ENCODE assay signal across 9 cellular contexts in the genomic region with DNA sequence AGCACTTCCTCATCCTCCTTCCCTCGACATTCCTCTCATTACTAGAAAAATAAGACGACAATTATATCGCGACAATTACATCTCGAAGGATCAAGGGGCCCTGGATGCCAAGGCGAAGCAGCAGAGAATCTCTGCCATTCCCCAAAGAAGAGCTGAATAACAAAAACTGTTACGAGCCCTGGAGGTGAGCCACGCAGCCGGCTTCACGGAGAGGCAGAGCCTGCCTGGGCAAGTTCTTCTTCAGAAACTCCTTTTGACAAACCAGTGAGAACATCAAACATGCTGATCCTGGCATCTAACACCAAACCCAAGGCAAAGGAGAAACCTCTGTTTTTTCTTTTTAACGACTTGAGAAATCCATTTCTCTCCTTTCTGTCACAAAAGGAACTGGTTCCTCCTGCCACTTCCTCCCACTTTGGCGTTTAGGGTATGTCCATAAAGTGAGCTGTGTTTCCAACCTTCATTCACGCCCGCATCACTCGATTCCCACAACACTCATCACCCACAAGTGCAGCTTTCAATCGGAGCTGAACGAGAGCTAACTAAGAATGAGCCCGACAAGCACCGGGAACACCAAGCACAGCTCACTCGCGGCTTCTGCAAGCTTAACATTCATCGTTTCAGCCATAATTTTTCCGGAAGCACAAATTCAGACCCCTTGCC. TPM values are rescaled to one million over a fixed set of nuclear protein-coding genes. Genes with fewer than 3 reads are reported as not detected.
DNase-seq lines count a peak whose midpoint lies in the region; ATAC-seq, FAIRE-seq and TF ChIP-seq lines count a peak whose summit lies in the region.
"Had no signal": no experiment of that assay in that cellular context is flagged by ENCODE, and none has a peak within 500 bp of the region (broad histone marks: within the 10 kb centered on the region; RNA-seq: fewer than 3 reads in every experiment).

No MANE protein-coding gene starts in this region.

- H3K4me3 Mint-ChIP-seq in nephron = peak overlapping the region in 1 of 3 experiments; percentile 16

- H3K4me3 ChIP-seq in GM08714 (ENCODE audit: low read length) (peak overlapping the region; percentile 7; the same call in 1 of the 2 replicates), K562 (no peak overlapping the region), upper lobe of right lung (no peak overlapping the region), HepG2 (replicated peaks in 1 of 3; ENCODE audit: insufficient read depth in 1 of 3, low read depth in 2 of 3, low read length in 3 of 3) (no peak overlapping the region)
- H3K4me3 ChIP-seq: SJCRH30 had no signal

- no peak overlapping the region for H3K27ac ChIP-seq in K562 (ENCODE audit: extremely low read depth, low read depth, low read length)
- H3K27ac ChIP-seq in upper lobe of right lung = no peak overlapping the region
- H3K27ac ChIP-seq in HepG2 (ENCODE audit: extremely low read length, insufficient read depth, low read length) = no peak overlapping the region
- H3K27ac ChIP-seq: SJCRH30 had no signal

- H3K9ac ChIP-seq in K562 (ENCODE audit: insufficient read depth in 1 of 2, low read depth in 2 of 2, low read length in 2 of 2) (no peak overlapping the region), HepG2 (ENCODE audit: insufficient read depth, low read depth, low read length) (no peak overlapping the region)

- H3K27me3 ChIP-seq in K562 (ENCODE audit: control insufficient read depth in 2 of 2, insufficient read depth in 2 of 2, low read length in 2 of 2) = no peaks in the 10 kb centered on the region
- H3K27me3 ChIP-seq in upper lobe of right lung = no peaks in the 10 kb centered on the region
- H3K27me3 ChIP-seq in HepG2 (ENCODE audit: control insufficient read depth in 1 of 2, insufficient read depth in 2 of 2, low read length in 2 of 2) = no peaks in the 10 kb centered on the region
- H3K27me3 ChIP-seq: SJCRH30 had no signal

- H3K9me3 ChIP-seq in K562 (replicated peaks; ENCODE audit: control insufficient read depth, insufficient read depth, low read depth, low read length) (no peaks in the 10 kb centered on the region), upper lobe of right lung (no peaks in the 10 kb centered on the region), HepG2 (ENCODE audit: low read length) (no peaks in the 10 kb centered on the region)
- H3K9me3 ChIP-seq: SJCRH30 had no signal

- no peaks in the 10 kb centered on the region; the same call in 2 of the 3 replicates for H3K36me3 ChIP-seq in K562 (ENCODE audit: control insufficient read depth, insufficient read depth, low read length)
- H3K36me3 ChIP-seq in upper lobe of right lung = no peaks in the 10 kb centered on the region
- no peaks in the 10 kb centered on the region for H3K36me3 ChIP-seq in HepG2 (replicated peaks in 1 of 2; ENCODE audit: control insufficient read depth in 1 of 2, insufficient read depth in 2 of 2, low read length in 2 of 2)
- H3K36me3 ChIP-seq: SJCRH30 had no signal

- H3K79me2 ChIP-seq in K562 (ENCODE audit: control insufficient read depth, insufficient read depth, low read length) = peaks cover 62% of the 10 kb centered on the region
- peaks cover 10% of the 10 kb centered on the region for H3K79me2 ChIP-seq in HepG2 (ENCODE audit: insufficient read depth, low read length)

- TF ChIP-seq RAD21 in K562 (CRISPR knock-in tag; conservative IDR thresholded peaks at IDR 0.05 in 1 of 2, IDR thresholded peaks at IDR 0.05 in 1 of 2) = no peak
- no peak for TF ChIP-seq RAD21 in HepG2 (CRISPR knock-in tag; IDR thresholded peaks at IDR 0.05)

- TF ChIP-seq CTCF in K562 (IDR thresholded peaks at IDR 0.05 in 2 of 3, conservative IDR thresholded peaks at IDR 0.05 in 1 of 3; ENCODE audit: insufficient read depth in 2 of 3, low read depth in 1 of 3, low read length in 3 of 3) (no peak), nephron (IDR thresholded peaks at IDR 0.05; ENCODE audit: unreplicated experiment in 3 of 3) (no peak), upper lobe of right lung (IDR thresholded peaks at IDR 0.05) (no peak), HepG2 (CRISPR knock-in tag; IDR thresholded peaks at IDR 0.05) (no peak)

- DNase-seq in NCI-H1105 (lab: John Stamatoyannopoulos, UW) (peak; percentile 69), K562 (ENCODE audit: extremely low read depth in 1 of 4, low spot score in 3 of 4) (no peak), upper lobe of right lung (no peak), HepG2 (ENCODE audit: low spot score) (no peak), occipital lobe (lab: John Stamatoyannopoulos, UW) (no peak)
- DNase-seq: SJCRH30 had no signal

- no peaks in the 10 kb centered on the region for H3K9me1 ChIP-seq in K562 (ENCODE audit: control insufficient read depth, insufficient read depth, low read length)

- H3K9me3 Mint-ChIP-seq in nephron = no peaks in the 10 kb centered on the region

- no peaks in the 10 kb centered on the region for H3K36me3 Mint-ChIP-seq in nephron (ENCODE audit: low read depth)

- 84% methylated on average over 20 of the region's 23 CpGs for WGBS in K562 (ENCODE audit: insufficient coverage, low coverage, missing lambda C conversion rate)
- WGBS in HepG2 (ENCODE audit: low lambda C conversion rate) = 95% methylated on average over 23 of the region's 23 CpGs

- FAIRE-seq in K562 (lab: Jason Lieb, UNC) (no peak), HepG2 (lab: Jason Lieb, UNC) (no peak)

- TF ChIP-seq EP300 in K562 (IDR thresholded peaks at IDR 0.05; ENCODE audit: low read length) = no peak
- TF ChIP-seq EP300 in HepG2 (IDR thresholded peaks at IDR 0.05; ENCODE audit: low read depth in 2 of 2, low read length in 2 of 2) = no peak
- no peak for TF ChIP-seq EP300 in HepG2 (CRISPR knock-in tag; IDR thresholded peaks at IDR 0.05; ENCODE audit: borderline replicate concordance)

- ATAC-seq in K562 (no peak), upper lobe of right lung (no peak), HG03196 (IDR thresholded peaks at IDR 0.05; ENCODE audit: unreplicated experiment) (no peak), HepG2 (no peak)

- H3K4me1 Mint-ChIP-seq in nephron = peaks cover 42% of the 10 kb centered on the region

- H3K4me1 ChIP-seq in K562 (replicated peaks in 1 of 2; ENCODE audit: control insufficient read depth in 2 of 2, insufficient read depth in 2 of 2, low read length in 2 of 2) = peaks cover 5 to 28% of the 10 kb centered on the region in 2 experiments; a peak in 4 of 5 replicates
- peaks cover 24% of the 10 kb centered on the region for H3K4me1 ChIP-seq in upper lobe of right lung
- H3K4me1 ChIP-seq in HepG2 (ENCODE audit: insufficient read depth, low read length) = peaks cover 34% of the 10 kb centered on the region
- H3K4me1 ChIP-seq: SJCRH30 had no signal

- no peak overlapping the region for H2AFZ ChIP-seq in K562 (ENCODE audit: low read depth, low read length)
- H2AFZ ChIP-seq in HepG2 (ENCODE audit: low read length) = no peak overlapping the region

- TF ChIP-seq POLR2A in K562 (conservative IDR thresholded peaks at IDR 0.05) = no peak
- TF ChIP-seq POLR2A in HepG2 (IDR thresholded peaks at IDR 0.05; ENCODE audit: insufficient read depth in 1 of 2, low read depth in 2 of 2, low read length in 2 of 2) = no peak

- CTCF ChIA-PET in K562 (lab: Yijun Ruan, JAX; ENCODE audit: low intra/inter-chr PET ratio) (no interaction called here), HepG2 (lab: Yijun Ruan, JAX; ENCODE audit: low intra/inter-chr PET ratio, low total read pairs) (no interaction called here)

- H3K4me2 ChIP-seq in K562 (ENCODE audit: insufficient read depth, low read length) (no peak overlapping the region), HepG2 (ENCODE audit: low read depth, low read length) (no peak overlapping the region)

- intact Hi-C loops in K562 (cut with micrococcal nuclease) = no loop called here
- intact Hi-C loops in upper lobe of right lung (cut with DNase I) = no loop called here
- intact Hi-C loops in HepG2 (cut with micrococcal nuclease; ENCODE audit: unreplicated experiment) = no loop called here

- H3K27me3 Mint-ChIP-seq in nephron (ENCODE audit: low read depth) = peaks cover 36% of the 10 kb centered on the region

- no TSS peak for BruUV-seq in K562 (replicated peaks; lab: Mats Ljungman, UMichigan)
- BruUV-seq in HepG2 (replicated peaks; lab: Mats Ljungman, UMichigan) = no TSS peak

- in situ Hi-C loops in K562 (cut with MboI) = no loop called here
- in situ Hi-C loops in HepG2 (cut with HindIII; ENCODE audit: extremely low pct_ligation_motif_present, low pct_unique_long_range_greater_than_20kb) = no loop called here

- POLR2A ChIA-PET in K562 (lab: Yijun Ruan, JAX) (no interaction called here), HepG2 (lab: Yijun Ruan, JAX) (no interaction called here)

- peak overlapping the region in 2 of 3 experiments; percentile 38 to 86 for H3K27ac Mint-ChIP-seq in nephron

- H4K20me1 ChIP-seq in K562 (replicated peaks; ENCODE audit: control insufficient read depth, insufficient read depth, low read length) (no peaks in the 10 kb centered on the region), HepG2 (ENCODE audit: insufficient read depth, low read length) (no peaks in the 10 kb centered on the region)

RNA-seq across cellular contexts. Expression of gene CCDC88C, which starts 21.5 kb away (rescaled TPM):
- 100 and 139 TPM in 2 replicates for total RNA-seq in K562 (2011; cell fraction: chromatin; rRNA removed; ENCODE audit: low replicate concordance)
- total RNA-seq in K562 (2011; cell fraction: nucleolus; rRNA removed) = 63.0 and 67.6 TPM in 2 replicates
- 63.9 and 65.4 TPM in 2 replicates for total RNA-seq in K562 (2011; cell fraction: nucleoplasm; rRNA removed)
- total RNA-seq in K562 (2014; rRNA removed) = 12.4 and 13.3 TPM in 2 replicates
- 11.2 and 12.9 TPM in 2 replicates for total RNA-seq in K562 (2014; rRNA removed; fragmentation: Illumina TruSeq; extraction: Trizol)
- 11.3 and 12.2 TPM in 2 replicates for total RNA-seq in K562 (2015; rRNA removed; fragmentation: Illumina TruSeq; extraction: Trizol)
- total RNA-seq in K562 (2021) = 16.8 and 22.5 TPM in 2 replicates
- polyA plus RNA-seq in K562 (2011; rRNA removed) = 7.5 and 8.2 TPM in 2 replicates
- polyA plus RNA-seq in K562 (2011; cell fraction: cytosol; rRNA removed) = 5.8 and 6.7 TPM in 2 replicates
- polyA plus RNA-seq in K562 (2011; cell fraction: nucleus; rRNA removed) = 23.6 and 28.3 TPM in 2 replicates
- 8.6 and 10.1 TPM in 2 replicates for polyA plus RNA-seq in K562 (2012)
- 8.4 and 9.3 TPM in 2 replicates for polyA plus RNA-seq in K562 (2014; fragmentation: Illumina TruSeq; extraction: Trizol)
- under 1 TPM; 0.62 to 0.65 TPM for polyA plus RNA-seq in K562 (2014; fragmentation: Nextera tagmentation; extraction: Ambion mirVana)
- 10.7 and 11.4 TPM in 2 replicates for polyA plus RNA-seq in K562 (2014; rRNA removed)
- 20.0 and 20.9 TPM in 2 replicates for polyA minus RNA-seq in K562 (2011; rRNA and poly(A)+ RNA removed)
- polyA minus RNA-seq in K562 (2011; cell fraction: cytosol; rRNA and poly(A)+ RNA removed) = 7.9 and 12.8 TPM in 2 replicates
- polyA minus RNA-seq in K562 (2011; cell fraction: nucleus; rRNA and poly(A)+ RNA removed) = 22.8 and 36.1 TPM in 2 replicates
- 34.1 TPM for total RNA-seq in upper lobe of right lung
- 10.4 and 11.7 TPM in 2 replicates for total RNA-seq in HepG2 (2016; rRNA removed; fragmentation: Illumina TruSeq; extraction: Trizol)
- total RNA-seq in HepG2 (2016; cell fraction: cytosol; rRNA removed; fragmentation: Illumina TruSeq; extraction: Trizol; ENCODE audit: low read depth) = 7.1 and 8.3 TPM in 2 replicates
- total RNA-seq in HepG2 (2016; cell fraction: insoluble cytoplasmic fraction; rRNA removed; fragmentation: Illumina TruSeq; extraction: Trizol) = 7.7 and 11.4 TPM in 2 replicates
- 8.7 and 9.6 TPM in 2 replicates for total RNA-seq in HepG2 (2016; cell fraction: membrane; rRNA removed; fragmentation: Illumina TruSeq; extraction: Trizol)
- 17.4 and 18.0 TPM in 2 replicates for total RNA-seq in HepG2 (2016; cell fraction: nucleus; rRNA removed; fragmentation: Illumina TruSeq; extraction: Trizol)
- polyA plus RNA-seq in HepG2 (2011; rRNA removed) = 3.6 and 4.3 TPM in 2 replicates
- polyA plus RNA-seq in HepG2 (2011; cell fraction: cytosol; rRNA removed) = 2.3 and 3.2 TPM in 2 replicates
- 11.4 and 12.1 TPM in 2 replicates for polyA plus RNA-seq in HepG2 (2011; cell fraction: nucleus; rRNA removed)
- polyA plus RNA-seq in HepG2 (2012) = 3.7 and 5.3 TPM in 2 replicates
- polyA plus RNA-seq in HepG2 (2016; cell fraction: cytosol; fragmentation: Illumina TruSeq; extraction: Trizol; ENCODE audit: low read depth) = 5.2 and 5.3 TPM in 2 replicates
- 8.0 and 9.8 TPM in 2 replicates for polyA plus RNA-seq in HepG2 (2016; cell fraction: insoluble cytoplasmic fraction; fragmentation: Illumina TruSeq; extraction: Trizol; ENCODE audit: low read depth)
- 5.3 and 5.8 TPM in 2 replicates for polyA plus RNA-seq in HepG2 (2016; cell fraction: membrane; fragmentation: Illumina TruSeq; extraction: Trizol; ENCODE audit: low read depth)
- polyA plus RNA-seq in HepG2 (2016; cell fraction: nucleus; fragmentation: Illumina TruSeq; extraction: Trizol; ENCODE audit: insufficient read depth, low read depth) = 18.1 and 18.5 TPM in 2 replicates
- 12.3 and 15.2 TPM in 2 replicates for polyA minus RNA-seq in HepG2 (2011; rRNA and poly(A)+ RNA removed; ENCODE audit: low replicate concordance)
- 4.3 and 4.5 TPM in 2 replicates for polyA minus RNA-seq in HepG2 (2011; cell fraction: cytosol; rRNA and poly(A)+ RNA removed)
- 14.3 and 24.1 TPM in 2 replicates for polyA minus RNA-seq in HepG2 (2011; cell fraction: nucleus; rRNA and poly(A)+ RNA removed)
- total RNA-seq in occipital lobe = 14.3 TPM
